16 cellular contexts compared by ENCODE assay signal in genomic region chr16:90097010-90097409, GRCh38. TPM values are rescaled to one million over a fixed set of nuclear protein-coding genes. Genes with fewer than 3 reads are reported as not detected.
"Had no signal": no experiment of that assay in that cellular context is flagged by ENCODE, and none has a peak within 500 bp of the region (broad histone marks: within the 10 kb centered on the region; RNA-seq: fewer than 3 reads in every experiment).

No MANE protein-coding gene starts in this region.

RNA-seq across cellular contexts. Expression of gene PRDM7, which starts 19.9 kb away (rescaled TPM):
- total RNA-seq: activated B cell treated with CpG ODN at 0.5 μM for 24 hours; activated CD8-positive, alpha-beta T cell treated with anti-CD3 and anti-CD28 coated beads for 36 hours; activated T-cell treated with anti-CD3 and anti-CD28 coated beads, Interleukin-2, amount 50 U/mL, for 4 hours; breast epithelium; colonic mucosa; dermis microvascular lymphatic vessel endothelial cell; fibroblast of lung; fibroblast of villous mesenchyme; left lung; lower lobe of right lung; mononuclear cell; natural killer cell; osteoblast; temporal lobe; tibial nerve; urinary bladder had no signal
- polyA plus RNA-seq: fibroblast of lung, urinary bladder had no signal
